Comparison of ENCODE assay signal across 20 cellular contexts in genomic region chr9:89441655-89441970, GRCh38. TPM values are rescaled to one million over a fixed set of nuclear protein-coding genes. Genes with fewer than 3 reads are reported as not detected.
DNase-seq lines count a peak whose midpoint lies in the region; ATAC-seq, FAIRE-seq and TF ChIP-seq lines count a peak whose summit lies in the region.
"Had no signal": no experiment of that assay in that cellular context is flagged by ENCODE, and none has a peak within 500 bp of the region (broad histone marks: within the 10 kb centered on the region; RNA-seq: fewer than 3 reads in every experiment).

No MANE protein-coding gene starts in this region.

- no peak overlapping the region for H2BK15ac ChIP-seq in H1 (ENCODE audit: low read length)

- peak overlapping the region; percentile 82 for H3K27ac Mint-ChIP-seq in T-helper 2 cell treated with Interferon-gamma antibody and Interleukin-4, amounts not matched to agents 5 μg/mL and 100 μg/mL, for 36 hours
- peak overlapping the region; percentile 92 for H3K27ac Mint-ChIP-seq in T-helper 17 cell
- peak overlapping the region; percentile 86 for H3K27ac Mint-ChIP-seq in stimulated activated effector memory CD8-positive, alpha-beta T cell treated with anti-CD3 and anti-CD28 coated beads, Interleukin-12 subunit alpha, Interleukin-12 subunit beta, amount 100 ng/mL, for 72 hours

- no peak for TF ChIP-seq CTCF in H1 (IDR thresholded peaks at IDR 0.05; ENCODE audit: control extremely low read depth in 1 of 3, insufficient read depth in 1 of 3, low read depth in 1 of 3, low read length in 3 of 3)

- H3K36me3 Mint-ChIP-seq in T-helper 2 cell treated with Interferon-gamma antibody and Interleukin-4, amounts not matched to agents 5 μg/mL and 100 μg/mL, for 36 hours (ENCODE audit: low read depth), result peaks cover 55% of the 10 kb centered on the region
- H3K36me3 Mint-ChIP-seq in T-helper 17 cell (ENCODE audit: low read depth), result peaks cover 10% of the 10 kb centered on the region
- H3K36me3 Mint-ChIP-seq in stimulated activated effector memory CD8-positive, alpha-beta T cell treated with anti-CD3 and anti-CD28 coated beads, Interleukin-12 subunit alpha, Interleukin-12 subunit beta, amount 100 ng/mL, for 72 hours, result peaks cover 89% of the 10 kb centered on the region

- H3K4ac ChIP-seq in H1 (replicated peaks; ENCODE audit: insufficient read length, low read depth, low read length), result no peak overlapping the region

- no peak overlapping the region; the same call in none of the 2 replicates for H2AK5ac ChIP-seq in H1 (ENCODE audit: low read depth, low read length)

- peaks cover 24% of the 10 kb centered on the region for H3K79me1 ChIP-seq in H1 (ENCODE audit: low read depth, low read length)

- H3K9me3 ChIP-seq in T-helper 17 cell (ENCODE audit: control insufficient read depth, low read length, poor library complexity, severe bottlenecking) (no peaks in the 10 kb centered on the region), H1 (ENCODE audit: insufficient read depth in 2 of 2, low read depth in 1 of 2, low read length in 1 of 2) (no peaks in the 10 kb centered on the region)
- H3K9me3 ChIP-seq: heart right ventricle had no signal

- TF ChIP-seq RAD21 in H1 (IDR thresholded peaks at IDR 0.05 in 1 of 2, conservative IDR thresholded peaks at IDR 0.05 in 1 of 2; ENCODE audit: low read depth in 2 of 2, low read length in 2 of 2), result no peak

- H3K4me1 ChIP-seq in H1 (replicated peaks in 1 of 4; ENCODE audit: control insufficient read depth in 3 of 4, insufficient read depth in 4 of 4, low read length in 3 of 4), result peaks cover 5 to 45% (median 14%) of the 10 kb centered on the region in 4 experiments

- WGBS in H1 (ENCODE audit: extremely low coverage in 1 of 2, insufficient coverage in 1 of 2, insufficient read length in 1 of 2, insufficient replicate concordance in 2 of 2, low coverage in 1 of 2, low lambda C conversion rate in 2 of 2, missing lambda C conversion rate in 1 of 2), 2 experiments, result 83% methylated on average over 3 of the region's 3 CpGs; no CpG with 5 or more reads in 1 of the 2 experiments

- no peak for TF ChIP-seq POLR2A in H1 (IDR thresholded peaks at IDR 0.05; ENCODE audit: control extremely low read depth in 1 of 2, low read depth in 2 of 2, low read length in 2 of 2)

- H3K4me2 ChIP-seq in H1 (ENCODE audit: insufficient read depth in 1 of 2, low read depth in 2 of 2, low read length in 2 of 2), result no peak overlapping the region

- no peak overlapping the region for H3K23ac ChIP-seq in H1 (ENCODE audit: insufficient read length)

- H2BK5ac ChIP-seq in H1 (ENCODE audit: low read depth, low read length), result peak overlapping the region; percentile 22; the same call in 1 of the 2 replicates

- no peak overlapping the region for H3K4me3 ChIP-seq in H1 (ENCODE audit: extremely low read depth in 1 of 4, insufficient read depth in 2 of 4, low read depth in 3 of 4, low read length in 4 of 4)
- H3K4me3 ChIP-seq: GM23248, heart right ventricle, K562 had no signal

- H2BK20ac ChIP-seq in H1 (ENCODE audit: low read length), result no peak overlapping the region

- no peak for TF ChIP-seq EP300 in H1 (IDR thresholded peaks at IDR 0.05; ENCODE audit: borderline replicate concordance in 1 of 2, low read depth in 2 of 2, low read length in 2 of 2)

- H3K27ac ChIP-seq in H1 (ENCODE audit: low read depth, low read length), result no peak overlapping the region; the same call in 1 of the 2 replicates
- H3K27ac ChIP-seq: GM23248 had no signal

- no peak for DNase-seq in T-helper 2 cell treated with Interferon-gamma antibody and Interleukin-4, amounts not matched to agents 5 μg/mL and 100 μg/mL, for 36 hours (ENCODE audit: low spot score)
- no peak for DNase-seq in T-helper 2 cell
- DNase-seq in T-helper 17 cell, result no peak
- DNase-seq in H1 (ENCODE audit: low read depth in 1 of 2, low spot score in 2 of 2), result no peak
- no peak for DNase-seq in stimulated activated effector memory CD8-positive, alpha-beta T cell treated with anti-CD3 and anti-CD28 coated beads, Interleukin-12 subunit alpha, Interleukin-12 subunit beta, amount 100 ng/mL, for 72 hours (ENCODE audit: low spot score in 2 of 2)
- DNase-seq in HEK293T (ENCODE audit: extremely low spot score), result no peak
- no peak for DNase-seq in stimulated activated CD4-positive, alpha-beta T cell treated with anti-CD3 and anti-CD28 coated beads, Interleukin-15, amount 100 ng/mL, for 24 hours
- DNase-seq: activated CD4-positive, alpha-beta T cell treated with anti-CD3 and anti-CD28 coated beads for 48 hours; cerebellar nuclear complex; GM23248; heart right ventricle; left colon; NCI-H1417 treated with DMSO at 0.1 percent for 48 hours; NCI-H446; OCI-M1; stimulated activated CD4-positive, alpha-beta T cell treated with anti-CD3 and anti-CD28 coated beads, Interleukin-4, amount 100 ng/mL, for 24 hours; stimulated activated naive CD4-positive, alpha-beta T cell had no signal

- CTCF ChIA-PET in H1 (lab: Charles Lee; ENCODE audit: partially characterized antibody) (interaction anchor here (0.6 to 6.3 kb wide), 5 partner anchors 12 to 200 kb away, joined by 3 to 45 read pairs (median 4); no protein-coding TSS in a partner anchor), HEK293T (lab: Yijun Ruan, JAX) (no interaction called here)

- H3K14ac ChIP-seq in H1 (ENCODE audit: insufficient read length), result no peak overlapping the region

- H4K5ac ChIP-seq in H1 (ENCODE audit: insufficient read length, low read depth, low read length), result no peak overlapping the region

- H2BK12ac ChIP-seq in H1 (ENCODE audit: low read depth, low read length), result no peak overlapping the region

- H3K4me1 Mint-ChIP-seq in T-helper 2 cell treated with Interferon-gamma antibody and Interleukin-4, amounts not matched to agents 5 μg/mL and 100 μg/mL, for 36 hours (ENCODE audit: low read depth), result peaks cover 74% of the 10 kb centered on the region
- H3K4me1 Mint-ChIP-seq in T-helper 17 cell, result peaks cover 70% of the 10 kb centered on the region
- peaks cover 92% of the 10 kb centered on the region for H3K4me1 Mint-ChIP-seq in stimulated activated effector memory CD8-positive, alpha-beta T cell treated with anti-CD3 and anti-CD28 coated beads, Interleukin-12 subunit alpha, Interleukin-12 subunit beta, amount 100 ng/mL, for 72 hours

- POLR2A ChIA-PET in H1 (lab: Charles Lee; ENCODE audit: partially characterized antibody) (interaction anchor here (1.4 kb wide), 1 partner anchor 11 kb away, joined by 5 read pairs; no protein-coding TSS in a partner anchor), HEK293T (lab: Yijun Ruan, JAX) (no interaction called here)

- H3K27me3 ChIP-seq in H1 (replicated peaks in 1 of 4; ENCODE audit: control insufficient read depth in 3 of 4, extremely low read depth in 1 of 4, insufficient read depth in 3 of 4, low read length in 3 of 4), result no peaks in the 10 kb centered on the region
- H3K27me3 ChIP-seq: heart right ventricle had no signal

- peaks cover 0 to 70% of the 10 kb centered on the region in 2 experiments; a peak in 2 of 4 replicates for H3K79me2 ChIP-seq in H1 (ENCODE audit: control insufficient read depth in 1 of 2, insufficient read depth in 2 of 2, low read length in 2 of 2)

- H3K56ac ChIP-seq in H1 (replicated peaks; ENCODE audit: insufficient read length, low read depth, low read length), result no peak overlapping the region

- peak overlapping the region; percentile 22 for H3K4me3 Mint-ChIP-seq in T-helper 2 cell treated with Interferon-gamma antibody and Interleukin-4, amounts not matched to agents 5 μg/mL and 100 μg/mL, for 36 hours
- peak overlapping the region; percentile 50 for H3K4me3 Mint-ChIP-seq in T-helper 17 cell
- no peak overlapping the region for H3K4me3 Mint-ChIP-seq in stimulated activated effector memory CD8-positive, alpha-beta T cell treated with anti-CD3 and anti-CD28 coated beads, Interleukin-12 subunit alpha, Interleukin-12 subunit beta, amount 100 ng/mL, for 72 hours

- FAIRE-seq in H1 (lab: Jason Lieb, UNC), result no peak
- FAIRE-seq: A204.1, K562 had no signal

- no peaks in the 10 kb centered on the region for H3K27me3 Mint-ChIP-seq in T-helper 2 cell treated with Interferon-gamma antibody and Interleukin-4, amounts not matched to agents 5 μg/mL and 100 μg/mL, for 36 hours (ENCODE audit: low read depth)
- no peaks in the 10 kb centered on the region for H3K27me3 Mint-ChIP-seq in T-helper 17 cell

- ATAC-seq in T-helper 17 cell (no peak), GM21576 (IDR thresholded peaks at IDR 0.05; ENCODE audit: unreplicated experiment) (no peak)
- no peak for ATAC-seq in stimulated activated effector memory CD8-positive, alpha-beta T cell treated with anti-CD3 and anti-CD28 coated beads, Interleukin-12 subunit alpha, Interleukin-12 subunit beta, amount 100 ng/mL, for 72 hours
- ATAC-seq: heart right ventricle, K562, left colon had no signal

- no peak overlapping the region for H3K9ac ChIP-seq in H1 (replicated peaks in 1 of 4; ENCODE audit: extremely low read depth in 1 of 4, low read depth in 3 of 4, low read length in 3 of 4)
- H3K9ac ChIP-seq: GM23248 had no signal

- H3K23me2 ChIP-seq in H1 (ENCODE audit: low read depth, low read length), result no peaks in the 10 kb centered on the region

- no peaks in the 10 kb centered on the region for H3K9me3 Mint-ChIP-seq in T-helper 2 cell treated with Interferon-gamma antibody and Interleukin-4, amounts not matched to agents 5 μg/mL and 100 μg/mL, for 36 hours
- H3K9me3 Mint-ChIP-seq in stimulated activated effector memory CD8-positive, alpha-beta T cell treated with anti-CD3 and anti-CD28 coated beads, Interleukin-12 subunit alpha, Interleukin-12 subunit beta, amount 100 ng/mL, for 72 hours, result no peaks in the 10 kb centered on the region

- no peaks in the 10 kb centered on the region; a peak in 1 of 8 replicates for H3K36me3 ChIP-seq in H1 (ENCODE audit: control insufficient read depth in 2 of 4, insufficient read depth in 4 of 4, low read length in 3 of 4)
- H3K36me3 ChIP-seq: heart right ventricle had no signal

- H2AFZ ChIP-seq in H1 (ENCODE audit: low read length), result no peak overlapping the region
- H2AFZ ChIP-seq: GM23248 had no signal

- no peak overlapping the region for H3K18ac ChIP-seq in H1 (ENCODE audit: extremely low read depth, low read length)

- H4K91ac ChIP-seq in H1 (replicated peaks; ENCODE audit: insufficient read length, low read length), result no peak overlapping the region

- no peak overlapping the region for H4K8ac ChIP-seq in H1 (ENCODE audit: extremely low read depth, insufficient read depth, low read length)

- H2BK120ac ChIP-seq in H1 (replicated peaks; ENCODE audit: low read depth, low read length), result no peak overlapping the region

- peaks cover 8% of the 10 kb centered on the region in 2 experiments for H4K20me1 ChIP-seq in H1 (replicated peaks in 1 of 2; ENCODE audit: control insufficient read depth in 1 of 2, insufficient read depth in 2 of 2, low read length in 2 of 2)

RNA-seq across cellular contexts. Expression of gene SEMA4D, which starts 56.3 kb away (rescaled TPM):
- 100 to 1,000 TPM; 250 to 312 TPM for total RNA-seq in T-helper 17 cell
- total RNA-seq in H1 (2021; fragmentation: NEBNext Ultra II Directional; extraction: Animal tissue kit (Norgen Biotek cat#: 25700)), result 63.1 and 70.4 TPM in 2 replicates
- polyA plus RNA-seq in H1 (2011; rRNA removed), result 21.0 and 34.3 TPM in 2 replicates
- polyA plus RNA-seq in H1 (2011; cell fraction: cytosol; rRNA removed), result 22.5 TPM
- 77.9 TPM for polyA plus RNA-seq in H1 (2011; cell fraction: nucleus; rRNA removed)
- polyA plus RNA-seq in H1 (2012, experiment 1 of 2), result 37.1 to 43.6 TPM (median 42.0 TPM) in 4 replicates
- 17.8 TPM for polyA plus RNA-seq in H1 (2012, experiment 2 of 2)
- 49.6 TPM for polyA plus RNA-seq in H1 (2013, experiment 1 of 2)
- 47.0 TPM for polyA plus RNA-seq in H1 (2013, experiment 2 of 2)
- 28.5 and 31.1 TPM in 2 replicates for polyA minus RNA-seq in H1 (2011; rRNA and poly(A)+ RNA removed)
- 39.3 TPM for polyA minus RNA-seq in H1 (2011; cell fraction: cytosol; rRNA and poly(A)+ RNA removed)
- polyA minus RNA-seq in H1 (2011; cell fraction: nucleus; rRNA and poly(A)+ RNA removed), result 60.8 TPM
